Comparison of ENCODE assay signal across 18 cellular contexts in genomic region chr10:129772472-129773358, GRCh38.
DNase-seq lines count a peak whose midpoint lies in the region; ATAC-seq and TF ChIP-seq lines count a peak whose summit lies in the region.
"Had no signal": no experiment of that assay in that cellular context is flagged by ENCODE, and none has a peak within 500 bp of the region (broad histone marks: within the 10 kb centered on the region; RNA-seq: fewer than 3 reads in every experiment).

No MANE protein-coding gene starts in this region.

- H3K4me3 Mint-ChIP-seq in chondrocyte (ENCODE audit: unreplicated experiment), result no peak overlapping the region
- H3K4me3 Mint-ChIP-seq: B cell; CD4-positive, alpha-beta T cell; GM23338; HFFc6 had no signal

- no peak overlapping the region for H3K4me3 ChIP-seq in testis
- no peak overlapping the region for H3K4me3 ChIP-seq in psoas muscle
- H3K4me3 ChIP-seq: GM23338, K562 had no signal

- no peaks in the 10 kb centered on the region for H3K36me3 ChIP-seq in testis (ENCODE audit: low read depth, missing control alignments)
- H3K36me3 ChIP-seq in psoas muscle (ENCODE audit: insufficient read depth in 1 of 2, low read depth in 1 of 2), result peaks cover 0 to 5% of the 10 kb centered on the region in 2 donors

- H3K9me3 ChIP-seq in testis, result no peaks in the 10 kb centered on the region
- no peaks in the 10 kb centered on the region for H3K9me3 ChIP-seq in psoas muscle

- no peaks in the 10 kb centered on the region for H3K27me3 Mint-ChIP-seq in chondrocyte (ENCODE audit: low read depth)
- H3K27me3 Mint-ChIP-seq: B cell; CD4-positive, alpha-beta T cell had no signal

- H3K4me1 ChIP-seq in testis, result no peaks in the 10 kb centered on the region
- no peaks in the 10 kb centered on the region for H3K4me1 ChIP-seq in psoas muscle

- ATAC-seq in GM18861 (IDR thresholded peaks at IDR 0.05; ENCODE audit: unreplicated experiment) (no peak), psoas muscle (no peak), GM21367 (IDR thresholded peaks at IDR 0.05; ENCODE audit: unreplicated experiment) (no peak)
- ATAC-seq: GM23338, K562 had no signal

- H3K4me1 Mint-ChIP-seq in chondrocyte (ENCODE audit: low read depth), result no peaks in the 10 kb centered on the region
- H3K4me1 Mint-ChIP-seq: B cell, GM23338 had no signal

- peaks cover 4% of the 10 kb centered on the region for H3K9me3 Mint-ChIP-seq in chondrocyte (ENCODE audit: low read depth)
- H3K9me3 Mint-ChIP-seq: GM23338 had no signal

- H3K27ac ChIP-seq in testis (no peak overlapping the region), psoas muscle (no peak overlapping the region)
- H3K27ac ChIP-seq: RWPE1 had no signal

- no peak for TF ChIP-seq POLR2A in testis (IDR thresholded peaks at IDR 0.05)

- no peaks in the 10 kb centered on the region for H3K36me3 Mint-ChIP-seq in chondrocyte (ENCODE audit: low read depth)

- DNase-seq in HT-29 (ENCODE audit: low spot score), result peak; percentile 3
- peak; percentile 63 for DNase-seq in chondrocyte (ENCODE audit: low spot score)
- DNase-seq in mesenteric fat pad (ENCODE audit: low spot score), result peak; percentile 45
- peak; percentile 1 for DNase-seq in testis
- DNase-seq in psoas muscle, result no peak
- DNase-seq: Calu3; CD4-positive, alpha-beta T cell; DMS79 treated with DMSO at 0.1 percent for 48 hours; HFFc6; NCI-H1436; NCI-H2081 treated with DMSO at 0.1 percent for 48 hours; OCI-M1 had no signal

- TF ChIP-seq CTCF in chondrocyte (IDR thresholded peaks at IDR 0.05) (no peak), testis (IDR thresholded peaks at IDR 0.05) (no peak), psoas muscle (IDR thresholded peaks at IDR 0.05) (no peak)

- WGBS in testis, 2 donors, result 88 to 90% methylated on average over 12 to 17 of the region's 17 CpGs
- 88 to 96% (median 90%) methylated on average over 17 of the region's 17 CpGs for WGBS in psoas muscle, 3 donors

- no peak overlapping the region for H3K27ac Mint-ChIP-seq in chondrocyte (ENCODE audit: unreplicated experiment)
- H3K27ac Mint-ChIP-seq: B cell; CD4-positive, alpha-beta T cell; GM23338; HFFc6 had no signal

- intact Hi-C loops in testis (cut with DNase I; ENCODE audit: low total_unique reads), result no loop called here
- intact Hi-C loops in psoas muscle (cut with DNase I), result no loop called here

- H3K27me3 ChIP-seq in testis (no peaks in the 10 kb centered on the region), psoas muscle (ENCODE audit: insufficient read depth in 3 of 3, low read length in 2 of 3) (no peaks in the 10 kb centered on the region)

Comparison
In these comparisons a context has a peak if more than half of its experiments do, and no peak if none do; other contexts are left out.
1. DNase-seq: peak in HT-29 (single experiment), chondrocyte (single experiment), mesenteric fat pad (single experiment) and testis (single experiment); none in psoas muscle (0 of 2).